Comparison of ENCODE assay signal across 13 cellular contexts in the genomic region with DNA sequence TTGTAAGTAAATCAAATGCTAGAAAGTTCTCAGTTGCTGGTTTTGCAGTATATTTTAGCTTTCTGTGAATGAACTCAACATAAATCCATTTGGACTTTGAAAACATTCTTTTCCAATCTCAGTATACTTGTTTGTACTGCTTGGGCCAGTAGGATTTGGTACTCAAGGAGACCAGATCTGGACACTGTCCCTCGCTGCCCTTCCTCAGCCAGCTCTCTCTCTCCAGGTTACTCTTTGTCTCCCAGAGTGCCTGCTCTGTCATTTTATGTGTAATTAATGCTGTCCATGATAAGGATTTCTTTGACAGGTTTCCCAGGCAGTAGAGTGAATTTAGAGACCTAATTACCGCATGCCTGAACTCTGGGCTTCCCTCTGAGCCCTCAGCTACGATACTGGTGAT.
A peak's percentile ranks its signal among the peaks of the same experiment; 100 is the strongest.
DNase-seq lines count a peak whose midpoint lies in the region; ATAC-seq and TF ChIP-seq lines count a peak whose summit lies in the region.
"Had no signal": no experiment of that assay in that cellular context is flagged by ENCODE, and none has a peak within 500 bp of the region (broad histone marks: within the 10 kb centered on the region; RNA-seq: fewer than 3 reads in every experiment).

No MANE protein-coding gene starts in this region.

- no peaks in the 10 kb centered on the region for H3K9me2 ChIP-seq in Karpas-422 (replicated peaks; ENCODE audit: insufficient read depth, low read length)

- H3K27ac ChIP-seq in IMR-90 (ENCODE audit: insufficient read depth, low read length) (0 out of 2 replicates have a peak overlapping the region, but pooled peaks have one; percentile 2), heart left ventricle (peak overlapping the region in 3 of 12 donors; percentile 46 to 50 (median 47)), osteoblast (ENCODE audit: low read depth, low read length) (no peak overlapping the region), aorta (ENCODE audit: low read depth in 1 of 2, low read length in 2 of 2) (peak overlapping the region; percentile 73 to 83), Karpas-422 (ENCODE audit: low read length) (no peak overlapping the region)

- H4K5ac ChIP-seq in IMR-90 (ENCODE audit: low read depth, low read length): peak overlapping the region; percentile 76

- H3K23ac ChIP-seq in IMR-90 (ENCODE audit: low read depth, low read length): peak overlapping the region; percentile 10; the same call in 1 of the 2 replicates

- H3K56ac ChIP-seq in IMR-90 (ENCODE audit: extremely low read depth, insufficient read depth, low read length): peak overlapping the region; percentile 48; the same call in 1 of the 2 replicates

- H2BK120ac ChIP-seq in IMR-90 (ENCODE audit: low read depth, low read length): peak overlapping the region; percentile 90

- POLR2A ChIA-PET in IMR-90 (lab: Charles Lee; ENCODE audit: unreplicated experiment): no interaction called here

- peak overlapping the region; percentile 76 to 79 for H4K8ac ChIP-seq in IMR-90 (ENCODE audit: low read depth in 2 of 2, low read length in 2 of 2)

- H2BK20ac ChIP-seq in IMR-90 (ENCODE audit: low read depth, low read length): peak overlapping the region; percentile 68

- no peaks in the 10 kb centered on the region; the same call in 1 of the 2 replicates for H3K36me3 ChIP-seq in IMR-90 (ENCODE audit: control insufficient read depth, insufficient read depth, low read length)
- no peaks in the 10 kb centered on the region for H3K36me3 ChIP-seq in heart left ventricle
- no peaks in the 10 kb centered on the region for H3K36me3 ChIP-seq in osteoblast (ENCODE audit: insufficient read depth, low read length)
- no peaks in the 10 kb centered on the region for H3K36me3 ChIP-seq in aorta (ENCODE audit: control insufficient read depth in 1 of 2, insufficient read depth in 2 of 2, low read length in 1 of 2)
- H3K36me3 ChIP-seq in Karpas-422 (ENCODE audit: insufficient read depth, low read length): no peaks in the 10 kb centered on the region; the same call in 1 of the 2 replicates

- no peak overlapping the region for H3K4me3 ChIP-seq in IMR-90 (ENCODE audit: insufficient read depth, low read depth, low read length)
- H3K4me3 ChIP-seq in heart left ventricle: peak overlapping the region in 1 of 12 donors; percentile 5
- no peak overlapping the region for H3K4me3 ChIP-seq in osteoblast (ENCODE audit: insufficient read depth, low read length)
- H3K4me3 ChIP-seq in aorta (ENCODE audit: low read length in 2 of 2): peak overlapping the region in 1 of 2 donors; percentile 24
- no peak overlapping the region for H3K4me3 ChIP-seq in Karpas-422 (ENCODE audit: low read length)

- H2AK9ac ChIP-seq in IMR-90 (replicated peaks; ENCODE audit: low read depth, low read length, poor library complexity): no peak overlapping the region

- no peak for TF ChIP-seq POLR2A in IMR-90 (IDR thresholded peaks at IDR 0.05; ENCODE audit: low read depth, low read length)
- no peak for TF ChIP-seq POLR2A in heart left ventricle (IDR thresholded peaks at IDR 0.05)

- no CpG with 5 or more reads among the region's 3 CpGs for WGBS in IMR-90 (ENCODE audit: extremely low coverage in 2 of 2, insufficient read length in 1 of 2), 2 experiments
- 18 to 42% (median 24%) methylated on average over 3 of the region's 3 CpGs for WGBS in heart left ventricle, 4 donors
- WGBS in aorta, 2 donors: 8 to 9% methylated on average over 3 of the region's 3 CpGs

- no peak overlapping the region for H2AFZ ChIP-seq in IMR-90 (replicated peaks; ENCODE audit: low read length, poor library complexity)
- peak overlapping the region; percentile 56 for H2AFZ ChIP-seq in osteoblast (ENCODE audit: low read length)
- H2AFZ ChIP-seq in Karpas-422 (ENCODE audit: low read length): no peak overlapping the region

- dilution Hi-C loops in IMR-90 (cut with HindIII; ENCODE audit: low sequenced_read_pairs, unreplicated experiment): no loop called here

- H3K9me1 ChIP-seq in IMR-90 (ENCODE audit: insufficient read depth, low read length): 0 out of 2 replicates have a peak, but pooled peaks cover 4% of the 10 kb centered on the region

- H3K79me2 ChIP-seq in osteoblast (ENCODE audit: insufficient read depth, low read length) (no peaks in the 10 kb centered on the region), Karpas-422 (ENCODE audit: low read length) (no peaks in the 10 kb centered on the region)

- H3K4me1 ChIP-seq in IMR-90 (ENCODE audit: control insufficient read depth, insufficient read depth, low read length): peaks cover 10% of the 10 kb centered on the region
- peaks cover 0 to 33% (median 14%) of the 10 kb centered on the region in 12 donors for H3K4me1 ChIP-seq in heart left ventricle
- peaks cover 6% of the 10 kb centered on the region for H3K4me1 ChIP-seq in osteoblast (ENCODE audit: insufficient read depth, low read length)
- H3K4me1 ChIP-seq in aorta (ENCODE audit: control insufficient read depth in 1 of 2, insufficient read depth in 2 of 2, low read length in 2 of 2): peaks cover 8 to 11% of the 10 kb centered on the region in 2 donors
- no peaks in the 10 kb centered on the region for H3K4me1 ChIP-seq in Karpas-422 (ENCODE audit: low read length)

- CTCF ChIA-PET in IMR-90 (lab: Yijun Ruan, JAX): no interaction called here

- no peaks in the 10 kb centered on the region for H3K27me3 ChIP-seq in IMR-90 (ENCODE audit: control insufficient read depth, insufficient read depth, low read length)
- H3K27me3 ChIP-seq in heart left ventricle: no peaks in the 10 kb centered on the region
- no peaks in the 10 kb centered on the region for H3K27me3 ChIP-seq in osteoblast (ENCODE audit: insufficient read depth, low read length)
- no peaks in the 10 kb centered on the region for H3K27me3 ChIP-seq in aorta (ENCODE audit: control insufficient read depth in 1 of 2, insufficient read depth in 2 of 2, low read length in 1 of 2)
- H3K27me3 ChIP-seq in Karpas-422 (ENCODE audit: low read length): 0 out of 2 replicates have a peak, but pooled peaks cover 2% of the 10 kb centered on the region

- DNase-seq in IMR-90: no peak
- no peak for DNase-seq in heart left ventricle
- no peak for DNase-seq in osteoblast (ENCODE audit: insufficient read length, low spot score, missing footprints)
- no peak for DNase-seq in aorta
- DNase-seq in HuH-7 (ENCODE audit: low spot score): no peak
- DNase-seq in Karpas-422: no peak
- DNase-seq in DMS79 (lab: John Stamatoyannopoulos, UW): no peak
- DNase-seq: CD8-positive, alpha-beta T cell; COR-L47; DMS153; DND-41; GDM1; H7 had no signal

- intact Hi-C loops in IMR-90 (cut with micrococcal nuclease) (no loop called here), heart left ventricle (cut with DNase I) (no loop called here), aorta (cut with DNase I) (no loop called here)

- H3K4me2 ChIP-seq in IMR-90 (ENCODE audit: low read depth, low read length): peak overlapping the region; percentile 61
- peak overlapping the region; percentile 29 for H3K4me2 ChIP-seq in osteoblast (ENCODE audit: insufficient read depth, low read length)
- H3K4me2 ChIP-seq in Karpas-422 (ENCODE audit: low read depth, low read length, poor library complexity, severe bottlenecking): no peak overlapping the region

- H3K18ac ChIP-seq in IMR-90 (ENCODE audit: low read depth, low read length): peak overlapping the region; percentile 72

- TF ChIP-seq CTCF in IMR-90 (conservative IDR thresholded peaks at IDR 0.05; ENCODE audit: low read depth, low read length): no peak
- no peak for TF ChIP-seq CTCF in heart left ventricle (IDR thresholded peaks at IDR 0.05)
- TF ChIP-seq CTCF in osteoblast (IDR thresholded peaks at IDR 0.05; ENCODE audit: extremely low read depth, low read depth, low read length): no peak

- no TSS peak for BruUV-seq in IMR-90 (replicated peaks; lab: Mats Ljungman, UMichigan)

- H3K79me1 ChIP-seq in IMR-90 (ENCODE audit: low read depth in 1 of 2, low read length in 2 of 2): no peaks in the 10 kb centered on the region

- H4K91ac ChIP-seq in IMR-90 (ENCODE audit: insufficient read depth, low read depth, low read length): peak overlapping the region; percentile 81

- peak overlapping the region; percentile 76 for H3K4ac ChIP-seq in IMR-90 (ENCODE audit: low read depth, low read length)

- H2BK15ac ChIP-seq in IMR-90 (ENCODE audit: low read depth, low read length): peak overlapping the region; percentile 23; the same call in 1 of the 3 replicates

- H3K9me3 ChIP-seq in IMR-90 (ENCODE audit: control insufficient read depth, insufficient read depth, low read length) (no peaks in the 10 kb centered on the region), heart left ventricle (no peaks in the 10 kb centered on the region), osteoblast (ENCODE audit: low read depth, low read length) (no peaks in the 10 kb centered on the region), aorta (ENCODE audit: control insufficient read depth, low read length) (no peaks in the 10 kb centered on the region), Karpas-422 (ENCODE audit: low read length) (no peaks in the 10 kb centered on the region)

- in situ Hi-C loops in IMR-90 (cut with MboI; ENCODE audit: low sequenced_read_pairs): no loop called here

- no peak overlapping the region for H2AK5ac ChIP-seq in IMR-90 (ENCODE audit: low read depth, low read length)

- peak overlapping the region; percentile 44; the same call in 1 of the 2 replicates for H3K9ac ChIP-seq in IMR-90 (ENCODE audit: low read depth, low read length)
- H3K9ac ChIP-seq in Karpas-422 (ENCODE audit: low read length): no peak overlapping the region

- H4K20me1 ChIP-seq in IMR-90 (ENCODE audit: insufficient read depth, low read length) (no peaks in the 10 kb centered on the region), osteoblast (ENCODE audit: insufficient read depth, low read length) (no peaks in the 10 kb centered on the region), Karpas-422 (ENCODE audit: insufficient read depth, low read depth, low read length) (no peaks in the 10 kb centered on the region)

- peak; percentile 24; the same call in 1 of the 2 replicates for ATAC-seq in IMR-90 (ENCODE audit: low read depth)
- peak; percentile 40 to 73 (median 48) for ATAC-seq in heart left ventricle
- ATAC-seq in aorta (ENCODE audit: low FRiP score): peak; percentile 36
- ATAC-seq: CD8-positive, alpha-beta T cell had no signal

- no peak overlapping the region for H2BK5ac ChIP-seq in IMR-90 (ENCODE audit: low read depth, low read length, poor library complexity, severe bottlenecking)

- peak overlapping the region; percentile 5 for H3K14ac ChIP-seq in IMR-90 (replicated peaks; ENCODE audit: low read depth, low read length)

- no peak for TF ChIP-seq RAD21 in IMR-90 (IDR thresholded peaks at IDR 0.05; ENCODE audit: low read length)

TF ChIP-seq in IMR-90, 13 proteins besides CTCF, POLR2A, EP300 and RAD21 (continues in another document):
- TF ChIP-seq SMC3 (IDR thresholded peaks at IDR 0.05; ENCODE audit: low read depth, low read length) (no peak), CHD1 (IDR thresholded peaks at IDR 0.05; ENCODE audit: low read depth, low read length) (no peak), RFX5 (IDR thresholded peaks at IDR 0.05; ENCODE audit: low read depth, low read length) (no peak), MXI1 (IDR thresholded peaks at IDR 0.05; ENCODE audit: borderline replicate concordance, low read depth, low read length) (no peak), NFE2L2 (IDR thresholded peaks at IDR 0.05; ENCODE audit: low read depth, low read length) (no peak), RCOR1 (IDR thresholded peaks at IDR 0.05; ENCODE audit: insufficient replicate concordance, low read length) (no peak), MAZ (IDR thresholded peaks at IDR 0.05; ENCODE audit: borderline replicate concordance, low read depth, low read length) (no peak)

Comparison
In these comparisons a context has a peak if more than half of its experiments do, and no peak if none do; other contexts are left out.
1. H3K27ac ChIP-seq: peak in IMR-90 (single experiment) and aorta (2 of 2); none in osteoblast (single experiment) and Karpas-422 (single experiment).
2. Peak in every context shown above with its lines, with median percentiles within 50 percentile points of each other: ATAC-seq.